In the genomic region with DNA sequence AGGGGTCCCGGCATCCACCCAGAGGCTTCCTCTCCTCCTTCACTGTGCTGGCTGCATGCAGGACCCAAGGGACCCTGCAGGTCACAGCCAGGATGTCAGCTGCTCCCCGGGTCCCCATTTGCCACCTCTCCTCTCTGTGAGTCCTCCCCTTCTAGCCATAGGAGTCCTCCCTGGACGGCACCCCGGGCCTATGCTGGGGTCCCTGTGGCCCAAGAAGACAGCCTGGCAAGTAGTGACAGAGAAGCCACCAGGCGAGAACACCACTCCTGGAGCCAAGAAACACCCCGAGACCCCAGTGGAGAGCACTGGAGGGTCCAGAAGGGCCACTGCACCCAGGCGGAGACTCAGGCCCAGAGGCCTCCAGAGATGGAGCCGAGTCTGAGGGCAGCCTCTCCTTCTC, we compare ENCODE assay signal across 26 cellular contexts. TPM values are rescaled to one million over a fixed set of nuclear protein-coding genes. Genes with fewer than 3 reads are reported as not detected.
DNase-seq lines count a peak whose midpoint lies in the region; ATAC-seq, FAIRE-seq and TF ChIP-seq lines count a peak whose summit lies in the region.
"Had no signal": no experiment of that assay in that cellular context is flagged by ENCODE, and none has a peak within 500 bp of the region (broad histone marks: within the 10 kb centered on the region; RNA-seq: fewer than 3 reads in every experiment).

No MANE protein-coding gene starts in this region.

- 4% methylated on average over 6 of the region's 8 CpGs for WGBS in K562 (ENCODE audit: insufficient coverage, low coverage, missing lambda C conversion rate)
- 93 to 98% (median 95%) methylated on average over 7 to 8 of the region's 8 CpGs for WGBS in spleen, 5 donors

- no peaks in the 10 kb centered on the region for H3K27me3 Mint-ChIP-seq in activated CD8-positive, alpha-beta memory T cell treated with anti-CD3 and anti-CD28 coated beads, Interleukin-2, amount 10 ng/mL, durations not matched to agents 7 days and 5 days
- H3K27me3 Mint-ChIP-seq in immature natural killer cell (ENCODE audit: low read depth in 3 of 3) = peaks cover 0 to 3% (median 1%) of the 10 kb centered on the region in 3 donors
- H3K27me3 Mint-ChIP-seq: B cell; CD4-positive, CD25-positive, alpha-beta regulatory T cell had no signal

- no peaks in the 10 kb centered on the region for H3K79me2 ChIP-seq in K562 (ENCODE audit: control insufficient read depth, insufficient read depth, low read length)

- H3K4me2 ChIP-seq in K562 (ENCODE audit: insufficient read depth, low read length) = no peak overlapping the region
- H3K4me2 ChIP-seq: BLaER1 had no signal

- peaks cover 11% of the 10 kb centered on the region for H3K36me3 Mint-ChIP-seq in activated CD8-positive, alpha-beta memory T cell treated with anti-CD3 and anti-CD28 coated beads, Interleukin-2, amount 10 ng/mL, durations not matched to agents 7 days and 5 days
- peaks cover 6 to 16% (median 11%) of the 10 kb centered on the region in 3 donors for H3K36me3 Mint-ChIP-seq in immature natural killer cell

- CTCF ChIA-PET in activated CD8-positive, alpha-beta memory T cell treated with anti-CD3 and anti-CD28 coated beads, Interleukin-2, amount 10 ng/mL, durations not matched to agents 7 days and 5 days (lab: Charles Lee) = no interaction called here
- CTCF ChIA-PET in K562 (lab: Yijun Ruan, JAX; ENCODE audit: low intra/inter-chr PET ratio) = no interaction called here

- H3K4me3 Mint-ChIP-seq in activated CD8-positive, alpha-beta memory T cell treated with anti-CD3 and anti-CD28 coated beads, Interleukin-2, amount 10 ng/mL, durations not matched to agents 7 days and 5 days = no peak overlapping the region
- no peak overlapping the region for H3K4me3 Mint-ChIP-seq in immature natural killer cell
- H3K4me3 Mint-ChIP-seq: B cell; CD4-positive, CD25-positive, alpha-beta regulatory T cell; CD8-positive, alpha-beta T cell; H9; HFFc6 had no signal

- H3K4me3 ChIP-seq in K562 = no peak overlapping the region
- H3K4me3 ChIP-seq in iPS-18c (ENCODE audit: insufficient read depth, low read depth, low read length) = peak overlapping the region; percentile 9; the same call in 1 of the 2 replicates
- H3K4me3 ChIP-seq in spleen = no peak overlapping the region
- H3K4me3 ChIP-seq: BLaER1, GM23248 had no signal

- no peak overlapping the region for H3K27ac ChIP-seq in K562 (ENCODE audit: extremely low read depth, low read depth, low read length)
- H3K27ac ChIP-seq in spleen = no peak overlapping the region
- H3K27ac ChIP-seq: 22Rv1, BLaER1, C4-2B, GM23248 had no signal

- peak; percentile 11 for DNase-seq in activated CD8-positive, alpha-beta memory T cell treated with anti-CD3 and anti-CD28 coated beads, Interleukin-2, amount 50 U/mL, for 4 hours
- DNase-seq in activated CD8-positive, alpha-beta memory T cell treated with anti-CD3 and anti-CD28 coated beads, Interleukin-2, amount 10 ng/mL, durations not matched to agents 7 days and 5 days = no peak
- DNase-seq in K562 (ENCODE audit: extremely low read depth in 1 of 4, low spot score in 3 of 4) (no peak), spleen (peak; percentile 51), NCI-H2107 treated with DMSO at 0.1 percent for 48 hours (lab: John Stamatoyannopoulos, UW; ENCODE audit: unreplicated experiment) (no peak), immature natural killer cell (no peak), NCI-H1417 treated with DMSO at 0.1 percent for 48 hours (lab: John Stamatoyannopoulos, UW) (no peak)
- DNase-seq: Caco-2; CD4-positive, CD25-positive, alpha-beta regulatory T cell; CD8-positive, alpha-beta T cell; DMS153; DND-41; GM23248; H9; HFFc6 had no signal

- no peak overlapping the region for H3K9ac ChIP-seq in K562 (ENCODE audit: insufficient read depth in 1 of 2, low read depth in 2 of 2, low read length in 2 of 2)
- H3K9ac ChIP-seq: BLaER1, GM23248 had no signal

- ATAC-seq in activated CD8-positive, alpha-beta memory T cell treated with anti-CD3 and anti-CD28 coated beads, Interleukin-2, amount 10 ng/mL, durations not matched to agents 7 days and 5 days = no peak
- ATAC-seq in K562 = no peak
- ATAC-seq: CD8-positive, alpha-beta T cell; HCT116 had no signal

- TF ChIP-seq CTCF in K562 (IDR thresholded peaks at IDR 0.05 in 2 of 3, conservative IDR thresholded peaks at IDR 0.05 in 1 of 3; ENCODE audit: insufficient read depth in 2 of 3, low read depth in 1 of 3, low read length in 3 of 3) = no peak
- TF ChIP-seq CTCF in spleen (IDR thresholded peaks at IDR 0.05 in 8 of 11, conservative IDR thresholded peaks at IDR 0.05 in 3 of 11) = no peak

- no peak overlapping the region for H2AFZ ChIP-seq in K562 (ENCODE audit: low read depth, low read length)
- H2AFZ ChIP-seq: GM23248 had no signal

- no peaks in the 10 kb centered on the region for H3K4me1 Mint-ChIP-seq in activated CD8-positive, alpha-beta memory T cell treated with anti-CD3 and anti-CD28 coated beads, Interleukin-2, amount 10 ng/mL, durations not matched to agents 7 days and 5 days
- H3K4me1 Mint-ChIP-seq in immature natural killer cell = peaks cover 0 to 2% of the 10 kb centered on the region in 2 donors
- H3K4me1 Mint-ChIP-seq: B cell had no signal

- intact Hi-C loops in K562 (cut with micrococcal nuclease) (no loop called here), spleen (cut with DNase I; ENCODE audit: low total_unique reads) (no loop called here)

- H3K27me3 ChIP-seq in K562 (ENCODE audit: control insufficient read depth in 2 of 2, insufficient read depth in 2 of 2, low read length in 2 of 2) (peaks cover 34 to 86% of the 10 kb centered on the region in 2 experiments), spleen (replicated peaks in 1 of 7) (no peaks in the 10 kb centered on the region)
- H3K27me3 ChIP-seq: BLaER1 had no signal

- no peak for FAIRE-seq in K562 (lab: Jason Lieb, UNC)
- FAIRE-seq: A204.1, G401.6, GM12892, GM19239 had no signal

- no peak overlapping the region for H3K27ac Mint-ChIP-seq in activated CD8-positive, alpha-beta memory T cell treated with anti-CD3 and anti-CD28 coated beads, Interleukin-2, amount 10 ng/mL, durations not matched to agents 7 days and 5 days
- H3K27ac Mint-ChIP-seq in immature natural killer cell = no peak overlapping the region
- H3K27ac Mint-ChIP-seq: B cell; CD4-positive, CD25-positive, alpha-beta regulatory T cell; CD8-positive, alpha-beta T cell; H9; HFFc6 had no signal

- peaks cover 10% of the 10 kb centered on the region; the same call in 1 of the 2 replicates for H4K20me1 ChIP-seq in K562 (replicated peaks; ENCODE audit: control insufficient read depth, insufficient read depth, low read length)

- H3K9me3 ChIP-seq in K562 (replicated peaks; ENCODE audit: control insufficient read depth, insufficient read depth, low read depth, low read length) = no peaks in the 10 kb centered on the region; the same call in 1 of the 2 replicates
- H3K9me3 ChIP-seq in iPS-18c (ENCODE audit: control insufficient read depth, insufficient read depth, low read length) = no peaks in the 10 kb centered on the region
- H3K9me3 ChIP-seq in spleen = peaks cover 0 to 11% (median 4%) of the 10 kb centered on the region in 8 donors
- H3K9me3 ChIP-seq: Caco-2 had no signal

- TF ChIP-seq POLR2A in K562 (conservative IDR thresholded peaks at IDR 0.05) = no peak
- TF ChIP-seq POLR2A in spleen (IDR thresholded peaks at IDR 0.05) = no peak

- no peak for TF ChIP-seq RAD21 in K562 (CRISPR knock-in tag; conservative IDR thresholded peaks at IDR 0.05 in 1 of 2, IDR thresholded peaks at IDR 0.05 in 1 of 2)

- no peaks in the 10 kb centered on the region for H3K9me1 ChIP-seq in K562 (ENCODE audit: control insufficient read depth, insufficient read depth, low read length)

- POLR2A ChIA-PET in K562 (lab: Yijun Ruan, JAX) = no interaction called here

- in situ Hi-C loops in K562 (cut with MboI) = no loop called here

- H3K4me1 ChIP-seq in K562 (replicated peaks in 1 of 2; ENCODE audit: control insufficient read depth in 2 of 2, insufficient read depth in 2 of 2, low read length in 2 of 2) (peaks cover 0 to 7% of the 10 kb centered on the region in 2 experiments; a peak in 1 of 5 replicates), spleen (no peaks in the 10 kb centered on the region)
- H3K4me1 ChIP-seq: Caco-2 had no signal

- TF ChIP-seq EP300 in K562 (IDR thresholded peaks at IDR 0.05; ENCODE audit: low read length) = no peak

- BruUV-seq in K562 (replicated peaks; lab: Mats Ljungman, UMichigan) = no TSS peak

- no peaks in the 10 kb centered on the region for H3K36me3 ChIP-seq in K562 (ENCODE audit: control insufficient read depth, insufficient read depth, low read length)
- peaks cover 0 to 72% (median 19%) of the 10 kb centered on the region in 6 donors for H3K36me3 ChIP-seq in spleen

- H3K9me3 Mint-ChIP-seq in activated CD8-positive, alpha-beta memory T cell treated with anti-CD3 and anti-CD28 coated beads, Interleukin-2, amount 10 ng/mL, durations not matched to agents 7 days and 5 days (ENCODE audit: low read depth) = peaks cover 7% of the 10 kb centered on the region
- peaks cover 0 to 1% (median 0%) of the 10 kb centered on the region in 6 donors for H3K9me3 Mint-ChIP-seq in immature natural killer cell

RNA-seq across cellular contexts. Expression of a gene that starts 44.1 kb away (rescaled TPM):
- total RNA-seq in activated CD8-positive, alpha-beta memory T cell treated with anti-CD3 and anti-CD28 coated beads, Interleukin-2, amount 10 ng/mL, durations not matched to agents 7 days and 5 days = 10 to 100 TPM; 11.4 to 29.6 TPM
- total RNA-seq in K562 (2011; cell fraction: chromatin; rRNA removed; ENCODE audit: low replicate concordance) = 10.7 and 19.1 TPM in 2 replicates
- total RNA-seq in K562 (2011; cell fraction: nucleolus; rRNA removed) = 10.8 and 12.0 TPM in 2 replicates
- total RNA-seq in K562 (2011; cell fraction: nucleoplasm; rRNA removed) = 11.5 and 12.0 TPM in 2 replicates
- total RNA-seq in K562 (2014; rRNA removed) (0.64 and 0.86 TPM in 2 replicates), K562 (2014; rRNA removed; fragmentation: Illumina TruSeq; extraction: Trizol) (0.26 and 0.44 TPM in 2 replicates), K562 (2015; rRNA removed; fragmentation: Illumina TruSeq; extraction: Trizol) (0.41 and 0.47 TPM in 2 replicates), K562 (2021) (1.5 and 2.3 TPM in 2 replicates), spleen (10 to 100 TPM; 22.5 to 57.6 (median 39.9) TPM)
- polyA plus RNA-seq in K562 (2011; rRNA removed) (1.0 and 1.5 TPM in 2 replicates), K562 (2014; fragmentation: Illumina TruSeq; extraction: Trizol) (1.1 TPM in 1 of 2 replicates, not detected in the other), K562 (2014; fragmentation: Nextera tagmentation; extraction: Ambion mirVana) (under 1 TPM; 0.11 TPM), K562 (2014; rRNA removed) (0.98 and 1.6 TPM in 2 replicates), spleen (10 to 100 TPM; 10.4 to 22.6 (median 19.8) TPM), immature natural killer cell (10 to 100 TPM; 12.2 to 15.5 (median 12.6) TPM)
- 1.7 and 3.2 TPM in 2 replicates for polyA plus RNA-seq in K562 (2011; cell fraction: cytosol; rRNA removed)
- 6.1 and 9.0 TPM in 2 replicates for polyA plus RNA-seq in K562 (2011; cell fraction: nucleus; rRNA removed)
- 1.1 and 4.6 TPM in 2 replicates for polyA plus RNA-seq in K562 (2012)
- 3.7 and 4.0 TPM in 2 replicates for polyA minus RNA-seq in K562 (2011; rRNA and poly(A)+ RNA removed)
- polyA minus RNA-seq in K562 (2011; cell fraction: cytosol; rRNA and poly(A)+ RNA removed) = 3.2 and 3.4 TPM in 2 replicates
- polyA minus RNA-seq in K562 (2011; cell fraction: nucleus; rRNA and poly(A)+ RNA removed) = 5.8 and 7.9 TPM in 2 replicates

RNA-seq across cellular contexts. Expression of a gene that starts 54.9 kb away (rescaled TPM):
- under 1 TPM; 0.12 to 0.16 TPM for total RNA-seq in activated CD8-positive, alpha-beta memory T cell treated with anti-CD3 and anti-CD28 coated beads, Interleukin-2, amount 10 ng/mL, durations not matched to agents 7 days and 5 days
- total RNA-seq in K562 (2011; cell fraction: chromatin; rRNA removed; ENCODE audit: low replicate concordance) = 0.40 and 1.9 TPM in 2 replicates
- 0.66 and 1.3 TPM in 2 replicates for total RNA-seq in K562 (2011; cell fraction: nucleolus; rRNA removed)
- 0.37 and 0.38 TPM in 2 replicates for total RNA-seq in K562 (2011; cell fraction: nucleoplasm; rRNA removed)
- total RNA-seq in K562 (2014; rRNA removed) = not detected in 2 replicates
- not detected in 2 replicates for total RNA-seq in K562 (2014; rRNA removed; fragmentation: Illumina TruSeq; extraction: Trizol)
- not detected in 2 replicates for total RNA-seq in K562 (2015; rRNA removed; fragmentation: Illumina TruSeq; extraction: Trizol)
- 0.07 TPM in 2 replicates for total RNA-seq in K562 (2021)
- polyA plus RNA-seq in K562 (2011; rRNA removed) = 0.09 and 0.15 TPM in 2 replicates
- 0.15 and 0.40 TPM in 2 replicates for polyA plus RNA-seq in K562 (2011; cell fraction: cytosol; rRNA removed)
- 0.79 and 1.9 TPM in 2 replicates for polyA plus RNA-seq in K562 (2011; cell fraction: nucleus; rRNA removed)
- polyA plus RNA-seq in K562 (2012) = 0.04 TPM in 2 replicates
- 0.04 TPM in 1 of 2 replicates, not detected in the other for polyA plus RNA-seq in K562 (2014; fragmentation: Illumina TruSeq; extraction: Trizol)
- not detected for polyA plus RNA-seq in K562 (2014; fragmentation: Nextera tagmentation; extraction: Ambion mirVana)
- 0.11 and 0.15 TPM in 2 replicates for polyA plus RNA-seq in K562 (2014; rRNA removed)
- polyA minus RNA-seq in K562 (2011; rRNA and poly(A)+ RNA removed) = 0.06 TPM in 1 of 2 replicates, not detected in the other
- polyA minus RNA-seq in K562 (2011; cell fraction: cytosol; rRNA and poly(A)+ RNA removed) = not detected in 2 replicates
- polyA minus RNA-seq in K562 (2011; cell fraction: nucleus; rRNA and poly(A)+ RNA removed) = 0.22 and 0.40 TPM in 2 replicates
- 1 to 10 TPM in 6 of 7 donors, under 1 TPM in 1; 0.60 to 2.7 (median 1.6) TPM for total RNA-seq in spleen
- polyA plus RNA-seq in spleen = 1 to 10 TPM; 2.5 to 3.7 (median 2.7) TPM
- polyA plus RNA-seq in immature natural killer cell = under 1 TPM in 1 of 3 donors, not detected in 2; 0.12 TPM
- polyA plus RNA-seq: AG04450 had no signal

Comparison
In these comparisons a context has a peak if more than half of its experiments do, and no peak if none do; other contexts are left out.
1. DNase-seq: peak in activated CD8-positive, alpha-beta memory T cell treated with anti-CD3 and anti-CD28 coated beads, Interleukin-2, amount 50 U/mL, for 4 hours (single experiment) and spleen (single experiment); none in activated CD8-positive, alpha-beta memory T cell treated with anti-CD3 and anti-CD28 coated beads, Interleukin-2, amount 10 ng/mL, durations not matched to agents 7 days and 5 days (single experiment), K562 (0 of 4), NCI-H2107 treated with DMSO at 0.1 percent for 48 hours (single experiment), immature natural killer cell (0 of 3) and NCI-H1417 treated with DMSO at 0.1 percent for 48 hours (single experiment).